In the genomic region with DNA sequence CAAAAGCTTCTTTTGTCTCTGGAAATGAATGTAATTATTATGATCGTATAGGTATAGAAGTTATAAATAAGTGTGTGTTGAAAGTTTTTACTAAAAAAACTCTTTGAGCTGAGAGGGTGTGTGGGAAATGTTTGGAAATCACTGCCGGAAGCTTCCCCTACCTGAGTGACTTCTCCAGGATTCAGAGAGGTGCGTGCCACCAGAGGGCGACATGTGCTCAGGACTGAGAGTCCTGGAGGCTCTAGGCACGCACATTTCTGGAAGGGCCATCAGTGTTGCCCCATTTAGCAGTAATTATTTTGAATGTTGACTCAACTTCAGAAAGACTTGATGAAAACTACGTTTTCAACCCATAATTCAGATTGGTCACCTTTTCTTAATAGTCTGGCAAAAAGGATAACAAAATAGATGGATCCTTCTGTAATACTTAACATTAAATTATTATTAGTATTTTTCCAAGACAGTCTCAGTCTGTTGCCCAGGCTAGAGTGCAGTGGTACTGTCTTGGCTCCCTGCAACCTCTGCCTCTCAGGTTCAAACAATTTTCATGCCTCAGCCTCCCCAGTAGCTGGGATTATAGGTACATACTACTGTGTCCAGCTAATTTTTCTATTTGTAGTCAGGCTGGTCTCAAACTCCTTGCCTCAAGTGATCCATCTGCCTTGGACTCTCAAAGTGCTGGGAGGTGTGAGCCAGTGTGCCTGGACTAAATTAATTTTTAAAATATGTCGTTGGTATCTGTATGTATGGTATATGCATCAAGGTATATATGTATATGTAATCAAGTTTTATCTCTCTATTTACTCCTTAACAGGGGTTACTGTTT, we compare ENCODE assay signal across 8 cellular contexts. TPM values are rescaled to one million over a fixed set of nuclear protein-coding genes. Genes with fewer than 3 reads are reported as not detected.
A peak's percentile ranks its signal among the peaks of the same experiment; 100 is the strongest.
DNase-seq lines count a peak whose midpoint lies in the region; ATAC-seq and TF ChIP-seq lines count a peak whose summit lies in the region.

No MANE protein-coding gene starts in this region.

- no peak overlapping the region for H3K4me3 ChIP-seq in GM12865 (ENCODE audit: low read depth, low read length)
- H3K4me3 ChIP-seq in astrocyte of the spinal cord (ENCODE audit: low read depth, low read length): no peak overlapping the region

- DNase-seq in GM12865 (ENCODE audit: low read depth) (peak; percentile 77), NCI-H1694 (lab: John Stamatoyannopoulos, UW) (peak; percentile 32), T-helper 9 cell (peak; percentile 78), astrocyte of the spinal cord (ENCODE audit: low read depth, low spot score) (peak; percentile 55), immature natural killer cell (peak; percentile 50 to 69 (median 58)), NCI-H1048 (lab: John Stamatoyannopoulos, UW) (no peak)
- peak; percentile 78 to 85 for DNase-seq in stimulated activated CD4-positive, alpha-beta T cell treated with anti-CD3 and anti-CD28 coated beads, Interleukin-1b, Interleukin-23, amount 100 ng/mL, for 4 hours (ENCODE audit: low read depth in 2 of 2)

- H3K4me1 Mint-ChIP-seq in immature natural killer cell: peaks cover 25 to 29% of the 10 kb centered on the region in 2 donors

- TF ChIP-seq CTCF in GM12865 (IDR thresholded peaks at IDR 0.05; ENCODE audit: insufficient read depth, low read depth, low read length, missing control alignments) (peak; percentile 88), astrocyte of the spinal cord (IDR thresholded peaks at IDR 0.05; ENCODE audit: low read depth, low read length) (peak; percentile 92)

- no peaks in the 10 kb centered on the region for H3K9me3 Mint-ChIP-seq in immature natural killer cell

- peak overlapping the region in 1 of 6 donors; percentile 7 for H3K27ac Mint-ChIP-seq in immature natural killer cell

- H3K4me3 Mint-ChIP-seq in immature natural killer cell: no peak overlapping the region

- peaks cover 0 to 1% (median 0%) of the 10 kb centered on the region in 3 donors for H3K27me3 Mint-ChIP-seq in immature natural killer cell (ENCODE audit: low read depth in 3 of 3)

- H3K36me3 Mint-ChIP-seq in immature natural killer cell: no peaks in the 10 kb centered on the region

- in situ Hi-C loops in astrocyte of the spinal cord (cut with HindIII; ENCODE audit: low sequenced_read_pairs): no loop called here

- peak; percentile 47 for ATAC-seq in HG02588 (IDR thresholded peaks at IDR 0.05; ENCODE audit: unreplicated experiment)

RNA-seq across cellular contexts. Expression of a gene that starts 34.5 kb away (rescaled TPM):
- polyA plus RNA-seq in immature natural killer cell: 10 to 100 TPM in 2 of 3 donors, 1 to 10 TPM in 1; 9.3 to 16.5 (median 13.5) TPM
